In genomic region chr14:55411426-55412389, GRCh38 we compare ENCODE assay signal across 8 cellular contexts. TPM values are rescaled to one million over a fixed set of nuclear protein-coding genes. Genes with fewer than 3 reads are reported as not detected.
DNase-seq lines count a peak whose midpoint lies in the region; ATAC-seq and TF ChIP-seq lines count a peak whose summit lies in the region.

ATG14 (minus strand) TSS chr14:55411830; CDS start chr14:55411822, 8 bp downstream.

- peak within 1 kb of the TSS; percentile 94 for H3K4me3 Mint-ChIP-seq in neural progenitor cell

- TF ChIP-seq CTCF in foreskin fibroblast (IDR thresholded peaks at IDR 0.05; ENCODE audit: low read depth, low read length) (no peak), neural progenitor cell (IDR thresholded peaks at IDR 0.05) (no peak)

- H4K20me1 ChIP-seq in neural progenitor cell (ENCODE audit: low read depth): no peaks in the 10 kb centered on the region

- H3F3A ChIP-seq in neural progenitor cell (ENCODE audit: low read depth): no peaks in the 10 kb centered on the region

- H3K27me3 Mint-ChIP-seq in neural progenitor cell (ENCODE audit: insufficient read depth, low read depth): no peaks in the 10 kb centered on the region

- H3K4me2 ChIP-seq in neural progenitor cell: peak within 1 kb of the TSS; percentile 97

- H3K9me3 Mint-ChIP-seq in neural progenitor cell: no peaks in the 10 kb centered on the region

- H3K4me1 ChIP-seq in neural progenitor cell (peaks cover 19% of the 10 kb centered on the region), stomach smooth muscle (ENCODE audit: control insufficient read depth, insufficient read depth, low read length) (peaks cover 6% of the 10 kb centered on the region)

- H3K4me3 ChIP-seq in foreskin fibroblast (ENCODE audit: low read depth in 1 of 2, low read length in 2 of 2) (peak within 1 kb of the TSS; percentile 78 to 97), neural progenitor cell (peak within 1 kb of the TSS; percentile 98), stomach smooth muscle (ENCODE audit: low read length in 2 of 2) (peak within 1 kb of the TSS; percentile 91 to 99)

- H3K9ac ChIP-seq in neural progenitor cell (peak within 1 kb of the TSS; percentile 99), stomach smooth muscle (ENCODE audit: low read length in 2 of 2) (peak within 1 kb of the TSS; percentile 88 to 92)

- peak within 1 kb of the TSS; percentile 98 for H2AFZ ChIP-seq in neural progenitor cell (replicated peaks)

- H3K36me3 ChIP-seq in neural progenitor cell (no peaks in the 10 kb centered on the region), stomach smooth muscle (ENCODE audit: control insufficient read depth in 2 of 2, insufficient read depth in 2 of 2, low read length in 2 of 2) (no peaks in the 10 kb centered on the region)

- no peaks in the 10 kb centered on the region for H3K36me3 Mint-ChIP-seq in neural progenitor cell

- H3K27me3 ChIP-seq in neural progenitor cell: peaks cover 19% of the 10 kb centered on the region
- no peaks in the 10 kb centered on the region for H3K27me3 ChIP-seq in stomach smooth muscle (ENCODE audit: control insufficient read depth in 1 of 2, insufficient read depth in 2 of 2, low read length in 2 of 2)

- peaks cover 48% of the 10 kb centered on the region for H3K79me2 ChIP-seq in neural progenitor cell (ENCODE audit: low read depth)

- H3K9me3 ChIP-seq in neural progenitor cell (ENCODE audit: low read depth) (no peaks in the 10 kb centered on the region), stomach smooth muscle (ENCODE audit: control insufficient read depth in 2 of 2, low read length in 2 of 2) (no peaks in the 10 kb centered on the region)

- H3K4me1 Mint-ChIP-seq in neural progenitor cell: peaks cover 19% of the 10 kb centered on the region

- peak within 1 kb of the TSS; percentile 94 for H3K27ac Mint-ChIP-seq in neural progenitor cell

- peak; percentile 90 for DNase-seq in Daoy (ENCODE audit: low read depth)
- peak; percentile 80 for DNase-seq in LHCN-M2 (ENCODE audit: low read depth)
- peak; percentile 77 for DNase-seq in RPMI8226
- DNase-seq in activated effector memory CD4-positive, alpha-beta T cell treated with Interleukin-2 at 50 U/mL for 16 hours: peak; percentile 70
- peak; percentile 75 to 93 for DNase-seq in foreskin fibroblast
- peak; percentile 93 for DNase-seq in neural progenitor cell (ENCODE audit: low spot score)

- H3K27ac ChIP-seq in neural progenitor cell (peak within 1 kb of the TSS; percentile 64), stomach smooth muscle (ENCODE audit: low read length) (peak within 1 kb of the TSS; percentile 73)

- ATAC-seq in GM21825 (IDR thresholded peaks at IDR 0.05; ENCODE audit: unreplicated experiment): peak; percentile 96

RNA-seq across cellular contexts. Expression of gene ATG14, which starts in this region (rescaled TPM):
- 12.2 and 12.7 TPM in 2 replicates for total RNA-seq in Daoy (2014; rRNA removed; shearing (Covaris generic))
- total RNA-seq in LHCN-M2 (2014; rRNA removed) (9.0 and 9.5 TPM in 2 replicates), neural progenitor cell (ENCODE audit: low replicate concordance) (19.9 and 28.8 TPM in 2 replicates)
- polyA plus RNA-seq in LHCN-M2 (2012): 3.8 TPM

Comparison
In these comparisons a context has a peak if more than half of its experiments do, and no peak if none do; other contexts are left out.
1. Peak in every context shown above with its lines: DNase-seq, ATAC-seq, H3K4me3 ChIP-seq and H3K27ac ChIP-seq.